11 cellular contexts compared by ENCODE assay signal in genomic region chr2:64604929-64605550, GRCh38. TPM values are rescaled to one million over a fixed set of nuclear protein-coding genes. Genes with fewer than 3 reads are reported as not detected.
DNase-seq lines count a peak whose midpoint lies in the region; ATAC-seq, FAIRE-seq and TF ChIP-seq lines count a peak whose summit lies in the region.
"Had no signal": no experiment of that assay in that cellular context is flagged by ENCODE, and none has a peak within 500 bp of the region (broad histone marks: within the 10 kb centered on the region; RNA-seq: fewer than 3 reads in every experiment).

No MANE protein-coding gene starts in this region.

- H3K36me3 Mint-ChIP-seq in mesothelial cell of epicardium (peaks cover 8% of the 10 kb centered on the region), WTC11 (peaks cover 7% of the 10 kb centered on the region)
- H3K36me3 Mint-ChIP-seq: activated naive CD8-positive, alpha-beta T cell treated with anti-CD3 and anti-CD28 coated beads, Interleukin-2, amount 10 ng/mL, durations not matched to agents 7 days and 5 days had no signal

- ATAC-seq in Right ventricle myocardium inferior = no peak
- no peak for ATAC-seq in WTC11

- H3K4me3 ChIP-seq in right atrium auricular region = no peak overlapping the region
- H3K4me3 ChIP-seq in colonic mucosa = no peak overlapping the region
- H3K4me3 ChIP-seq in vagina = no peak overlapping the region

- no peak for TF ChIP-seq POLR2A in vagina (IDR thresholded peaks at IDR 0.05)

- H3K9ac ChIP-seq in colonic mucosa (ENCODE audit: low read depth in 2 of 2, low read length in 2 of 2) = no peak overlapping the region

- intact Hi-C loops in Right ventricle myocardium inferior (cut with DNase I) = loop anchor here (5.0 kb wide), 1 partner anchor 42 kb away; no protein-coding TSS in a partner anchor
- intact Hi-C loops in colonic mucosa (cut with DNase I) = no loop called here
- intact Hi-C loops in vagina (cut with DNase I) = no loop called here

- CTCF ChIA-PET in WTC11 (lab: Charles Lee) = interaction anchor here (0.9 to 1.3 kb wide), 4 partner anchors 39 to 274 kb away, joined by 3 to 4 read pairs (median 3); no protein-coding TSS in a partner anchor

- TF ChIP-seq CTCF in right atrium auricular region (IDR thresholded peaks at IDR 0.05) (no peak), colonic mucosa (IDR thresholded peaks at IDR 0.05) (no peak), mesothelial cell of epicardium (IDR thresholded peaks at IDR 0.05; ENCODE audit: unreplicated experiment) (no peak), vagina (IDR thresholded peaks at IDR 0.05) (no peak), WTC11 (IDR thresholded peaks at IDR 0.05) (no peak)

- peak; percentile 57 for DNase-seq in right atrium auricular region (ENCODE audit: low spot score)
- no peak for DNase-seq in Right ventricle myocardium inferior (ENCODE audit: missing footprints)
- DNase-seq in colonic mucosa = peak; percentile 60
- peak in 1 of 2 experiments; percentile 75 for DNase-seq in mesothelial cell of epicardium (ENCODE audit: low spot score in 2 of 2, unreplicated experiment in 2 of 2)
- DNase-seq in vagina (ENCODE audit: extremely low spot score in 2 of 2) = no peak
- DNase-seq in NCI-H2196 (lab: John Stamatoyannopoulos, UW; ENCODE audit: unreplicated experiment) = no peak
- no peak for DNase-seq in GM19239 (ENCODE audit: insufficient read length, low spot score)
- DNase-seq in WTC11 (ENCODE audit: low spot score) = no peak
- DNase-seq: activated naive CD8-positive, alpha-beta T cell treated with anti-CD3 and anti-CD28 coated beads, Interleukin-2, amount 10 ng/mL, durations not matched to agents 7 days and 5 days; effector CD4-positive, alpha-beta T cell; NCI-H187 had no signal

- H3K36me3 ChIP-seq in right atrium auricular region = no peaks in the 10 kb centered on the region
- H3K36me3 ChIP-seq in colonic mucosa = no peaks in the 10 kb centered on the region
- no peaks in the 10 kb centered on the region for H3K36me3 ChIP-seq in vagina

- H3K9me3 ChIP-seq in right atrium auricular region (no peaks in the 10 kb centered on the region), colonic mucosa (no peaks in the 10 kb centered on the region), vagina (no peaks in the 10 kb centered on the region)

- H3K27me3 ChIP-seq in right atrium auricular region (no peaks in the 10 kb centered on the region), colonic mucosa (no peaks in the 10 kb centered on the region), vagina (no peaks in the 10 kb centered on the region)

- H3K4me1 ChIP-seq in right atrium auricular region = peaks cover 0 to 13% of the 10 kb centered on the region in 2 donors
- peaks cover 19% of the 10 kb centered on the region for H3K4me1 ChIP-seq in colonic mucosa
- H3K4me1 ChIP-seq in vagina = peaks cover 52% of the 10 kb centered on the region

- POLR2A ChIA-PET in WTC11 (lab: Charles Lee) = no interaction called here

- H3K4me3 Mint-ChIP-seq in mesothelial cell of epicardium (no peak overlapping the region), WTC11 (no peak overlapping the region)
- H3K4me3 Mint-ChIP-seq: activated naive CD8-positive, alpha-beta T cell treated with anti-CD3 and anti-CD28 coated beads, Interleukin-2, amount 10 ng/mL, durations not matched to agents 7 days and 5 days had no signal

- H3K9me3 Mint-ChIP-seq in mesothelial cell of epicardium = peaks cover 16% of the 10 kb centered on the region
- peaks cover 15% of the 10 kb centered on the region for H3K9me3 Mint-ChIP-seq in WTC11

- peak overlapping the region; percentile 83 for H3K27ac Mint-ChIP-seq in mesothelial cell of epicardium
- H3K27ac Mint-ChIP-seq in WTC11 = no peak overlapping the region
- H3K27ac Mint-ChIP-seq: activated naive CD8-positive, alpha-beta T cell treated with anti-CD3 and anti-CD28 coated beads, Interleukin-2, amount 10 ng/mL, durations not matched to agents 7 days and 5 days had no signal

- H3K4me1 Mint-ChIP-seq in mesothelial cell of epicardium = peaks cover 66% of the 10 kb centered on the region
- peaks cover 7% of the 10 kb centered on the region for H3K4me1 Mint-ChIP-seq in WTC11

- H3K27me3 Mint-ChIP-seq in mesothelial cell of epicardium (ENCODE audit: low read depth) (no peaks in the 10 kb centered on the region), WTC11 (ENCODE audit: low read depth) (peaks cover 19% of the 10 kb centered on the region)

- H3K27ac ChIP-seq in right atrium auricular region (no peak overlapping the region), colonic mucosa (no peak overlapping the region), vagina (peak overlapping the region; percentile 83)

- FAIRE-seq in GM19239 (lab: Jason Lieb, UNC) = no peak

TF ChIP-seq in WTC11, 78 proteins besides CTCF, POLR2A, EP300 and RAD21 (continues in another document):
- no peak for TF ChIP-seq ELF4 (CRISPR knock-in tag; IDR thresholded peaks at IDR 0.05; ENCODE audit: low read depth)
- TF ChIP-seq TEAD1 (CRISPR knock-in tag; IDR thresholded peaks at IDR 0.05) = no peak
- TF ChIP-seq IRF1 (CRISPR knock-in tag; IDR thresholded peaks at IDR 0.05) = no peak
- no peak for TF ChIP-seq AFF4 (CRISPR knock-in tag; IDR thresholded peaks at IDR 0.05; ENCODE audit: borderline replicate concordance)
- TF ChIP-seq JUN (CRISPR knock-in tag; IDR thresholded peaks at IDR 0.05) = no peak
- TF ChIP-seq HMGXB4 (CRISPR knock-in tag; IDR thresholded peaks at IDR 0.05) = no peak
- TF ChIP-seq AR (CRISPR knock-in tag; IDR thresholded peaks at IDR 0.05) = no peak

RNA-seq across cellular contexts. Expression of gene SERTAD2, which starts 48.7 kb away (rescaled TPM):
- 10 to 100 TPM; 15.8 to 22.2 TPM for total RNA-seq in right atrium auricular region
- 13.6 TPM for total RNA-seq in Right ventricle myocardium inferior
- total RNA-seq in colonic mucosa = 10 to 100 TPM; 11.2 to 20.7 TPM
- total RNA-seq in mesothelial cell of epicardium = 39.1 to 42.2 TPM (median 41.5 TPM) in 3 replicates
- total RNA-seq in vagina = 19.2 TPM
- 7.9 to 8.0 TPM (median 7.9 TPM) in 3 replicates for total RNA-seq in WTC11 (2021)

Comparison
In these comparisons a context has a peak if more than half of its experiments do, and no peak if none do; other contexts are left out.
1. DNase-seq: peak in right atrium auricular region (single experiment) and colonic mucosa (single experiment); none in Right ventricle myocardium inferior (single experiment), vagina (0 of 2), NCI-H2196 (single experiment), GM19239 (single experiment) and WTC11 (single experiment).